In the genomic region with DNA sequence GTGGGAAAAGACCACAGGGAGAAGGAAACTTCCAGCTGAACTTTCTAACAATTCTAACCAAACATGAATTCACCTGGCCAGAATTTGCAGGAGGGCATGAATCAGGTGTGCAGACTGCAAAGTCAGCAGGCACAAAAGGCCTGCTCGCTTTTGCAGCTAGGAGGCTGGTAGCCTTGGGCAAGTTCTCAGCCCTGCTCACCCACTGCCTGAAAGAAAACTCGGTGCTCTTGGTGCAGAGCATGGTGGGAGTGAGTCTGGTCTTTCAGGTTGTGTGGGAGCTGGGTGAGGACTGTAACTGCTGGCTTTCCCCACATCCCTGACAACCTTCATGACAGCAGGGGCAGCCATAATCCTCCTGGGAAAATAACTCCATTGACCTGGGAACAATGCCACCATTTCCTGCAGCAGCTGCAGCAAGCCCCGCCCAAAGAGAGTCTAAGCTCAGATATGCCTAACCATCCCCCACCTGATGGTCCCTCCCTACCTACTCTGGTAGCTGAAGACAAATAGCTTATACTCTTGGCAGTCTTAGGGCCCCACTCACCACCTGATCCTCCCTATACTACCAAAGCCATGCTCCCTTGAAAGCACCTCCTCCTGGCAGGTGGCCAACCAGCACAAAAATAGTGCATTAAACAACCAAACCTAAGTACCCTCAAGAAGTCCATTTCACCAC, we compare ENCODE assay signal across 16 cellular contexts. TPM values are rescaled to one million over a fixed set of nuclear protein-coding genes. Genes with fewer than 3 reads are reported as not detected.
A peak's percentile ranks its signal among the peaks of the same experiment; 100 is the strongest.
DNase-seq lines count a peak whose midpoint lies in the region; ATAC-seq and TF ChIP-seq lines count a peak whose summit lies in the region.
"Had no signal": no experiment of that assay in that cellular context is flagged by ENCODE, and none has a peak within 500 bp of the region (broad histone marks: within the 10 kb centered on the region; RNA-seq: fewer than 3 reads in every experiment).

No MANE protein-coding gene starts in this region.

- no peak overlapping the region for H2AK9ac ChIP-seq in IMR-90 (replicated peaks; ENCODE audit: low read depth, low read length, poor library complexity)

- intact Hi-C loops in IMR-90 (cut with micrococcal nuclease) (no loop called here), OCI-LY7 (cut with micrococcal nuclease; ENCODE audit: unreplicated experiment) (no loop called here)

- H3K4me1 ChIP-seq in IMR-90 (ENCODE audit: control insufficient read depth, insufficient read depth, low read length) (no peaks in the 10 kb centered on the region), OCI-LY7 (ENCODE audit: insufficient read depth, low read length, poor library complexity, severe bottlenecking) (peaks cover 11% of the 10 kb centered on the region), osteoblast (ENCODE audit: insufficient read depth, low read length) (no peaks in the 10 kb centered on the region)
- H3K4me1 ChIP-seq: sigmoid colon, thyroid gland had no signal

- no peaks in the 10 kb centered on the region for H3K9me1 ChIP-seq in IMR-90 (ENCODE audit: insufficient read depth, low read length)

- H3K36me3 ChIP-seq in IMR-90 (ENCODE audit: control insufficient read depth, insufficient read depth, low read length) (no peaks in the 10 kb centered on the region), OCI-LY7 (ENCODE audit: insufficient read depth, low read length) (no peaks in the 10 kb centered on the region), osteoblast (ENCODE audit: insufficient read depth, low read length) (no peaks in the 10 kb centered on the region)
- H3K36me3 ChIP-seq: brain microvascular endothelial cell, sigmoid colon, thyroid gland had no signal

- H3K18ac ChIP-seq in IMR-90 (ENCODE audit: low read depth, low read length) = no peak overlapping the region

- POLR2A ChIA-PET in IMR-90 (lab: Charles Lee; ENCODE audit: unreplicated experiment) (no interaction called here), OCI-LY7 (lab: Charles Lee) (interaction anchor here (0.5 to 0.7 kb wide), 3 partner anchors 21 to 486 kb away, joined by 3 read pairs; no protein-coding TSS in a partner anchor)

- no peak overlapping the region for H3K9ac ChIP-seq in IMR-90 (ENCODE audit: low read depth, low read length)

- H3K23ac ChIP-seq in IMR-90 (ENCODE audit: low read depth, low read length) = no peak overlapping the region

- CTCF ChIA-PET in IMR-90 (lab: Yijun Ruan, JAX) (interaction anchor here (1.1 kb wide), 1 partner anchor 12 kb away, joined by 3 read pairs; no protein-coding TSS in a partner anchor), OCI-LY7 (lab: Charles Lee; ENCODE audit: unreplicated experiment) (no interaction called here)
- CTCF ChIA-PET in activated naive CD4-positive, alpha-beta T cell treated with anti-CD3 and anti-CD28 coated beads, Interleukin-2, amount 10 ng/mL, durations not matched to agents 7 days and 5 days (lab: Charles Lee) = no interaction called here

- H4K91ac ChIP-seq in IMR-90 (ENCODE audit: insufficient read depth, low read depth, low read length) = no peak overlapping the region

- TF ChIP-seq CTCF in IMR-90 (conservative IDR thresholded peaks at IDR 0.05; ENCODE audit: low read depth, low read length) (no peak), OCI-LY7 (conservative IDR thresholded peaks at IDR 0.05; ENCODE audit: low read length) (no peak), osteoblast (IDR thresholded peaks at IDR 0.05; ENCODE audit: extremely low read depth, low read depth, low read length) (no peak)

- H3K27me3 Mint-ChIP-seq in activated naive CD4-positive, alpha-beta T cell treated with anti-CD3 and anti-CD28 coated beads, Interleukin-2, amount 10 ng/mL, durations not matched to agents 7 days and 5 days = peaks cover 9% of the 10 kb centered on the region

- no peak overlapping the region for H2BK120ac ChIP-seq in IMR-90 (ENCODE audit: low read depth, low read length)

- H2BK5ac ChIP-seq in IMR-90 (ENCODE audit: low read depth, low read length, poor library complexity, severe bottlenecking) = no peak overlapping the region

- H3K27ac ChIP-seq in IMR-90 (ENCODE audit: insufficient read depth, low read length) = no peak overlapping the region
- H3K27ac ChIP-seq in OCI-LY7 (ENCODE audit: low read depth, low read length, poor library complexity, severe bottlenecking) = no peak overlapping the region
- H3K27ac ChIP-seq in osteoblast (ENCODE audit: low read depth, low read length) = no peak overlapping the region
- H3K27ac ChIP-seq: brain microvascular endothelial cell, sigmoid colon, thyroid gland had no signal

- H2BK15ac ChIP-seq in IMR-90 (ENCODE audit: low read depth, low read length) = no peak overlapping the region

- no peak overlapping the region for H4K8ac ChIP-seq in IMR-90 (ENCODE audit: low read depth in 2 of 2, low read length in 2 of 2)

- no peak overlapping the region for H3K4ac ChIP-seq in IMR-90 (ENCODE audit: low read depth, low read length)

- H3K4me3 Mint-ChIP-seq in activated naive CD4-positive, alpha-beta T cell treated with anti-CD3 and anti-CD28 coated beads, Interleukin-2, amount 10 ng/mL, durations not matched to agents 7 days and 5 days = no peak overlapping the region
- H3K4me3 Mint-ChIP-seq: CD4-positive, alpha-beta T cell; neural crest cell had no signal

- ATAC-seq in IMR-90 (ENCODE audit: low read depth) = no peak

- H3K56ac ChIP-seq in IMR-90 (ENCODE audit: extremely low read depth, insufficient read depth, low read length) = no peak overlapping the region

- no peak overlapping the region for H2AK5ac ChIP-seq in IMR-90 (ENCODE audit: low read depth, low read length)

- in situ Hi-C loops in IMR-90 (cut with MboI; ENCODE audit: low sequenced_read_pairs) = no loop called here

- TF ChIP-seq POLR2A in IMR-90 (IDR thresholded peaks at IDR 0.05; ENCODE audit: low read depth, low read length) = no peak

- H3K4me3 ChIP-seq in IMR-90 (ENCODE audit: insufficient read depth, low read depth, low read length) = no peak overlapping the region
- H3K4me3 ChIP-seq in OCI-LY7 (ENCODE audit: low read depth, low read length, poor library complexity, severe bottlenecking) = no peak overlapping the region
- no peak overlapping the region for H3K4me3 ChIP-seq in osteoblast (ENCODE audit: insufficient read depth, low read length)
- H3K4me3 ChIP-seq: lung, sigmoid colon, thyroid gland had no signal

- DNase-seq in IMR-90 (no peak), NCI-H2107 treated with DMSO at 0.1 percent for 48 hours (lab: John Stamatoyannopoulos, UW; ENCODE audit: unreplicated experiment) (peak; percentile 89), OCI-LY7 (ENCODE audit: low spot score) (peak; percentile 51), myocyte (ENCODE audit: low read depth) (peak; percentile 75), GF-D8 (lab: John Stamatoyannopoulos, UW) (no peak), osteoblast (ENCODE audit: insufficient read length, low spot score, missing footprints) (no peak)
- no peak for DNase-seq in activated naive CD4-positive, alpha-beta T cell treated with anti-CD3 and anti-CD28 coated beads, Interleukin-2, amount 10 ng/mL, durations not matched to agents 7 days and 5 days
- DNase-seq: activated naive CD4-positive, alpha-beta T cell; brain microvascular endothelial cell; CD4-positive, alpha-beta T cell; foreskin fibroblast; sigmoid colon; stimulated activated CD4-positive, alpha-beta T cell treated with anti-CD3 and anti-CD28 coated beads, Interleukin-4, amount 100 ng/mL, for 1 hour; thyroid gland had no signal

- no peak overlapping the region for H3K27ac Mint-ChIP-seq in activated naive CD4-positive, alpha-beta T cell treated with anti-CD3 and anti-CD28 coated beads, Interleukin-2, amount 10 ng/mL, durations not matched to agents 7 days and 5 days
- H3K27ac Mint-ChIP-seq: CD4-positive, alpha-beta T cell had no signal

- no peaks in the 10 kb centered on the region for H4K20me1 ChIP-seq in IMR-90 (ENCODE audit: insufficient read depth, low read length)
- H4K20me1 ChIP-seq in OCI-LY7 (ENCODE audit: insufficient read depth, low read length) = no peaks in the 10 kb centered on the region
- no peaks in the 10 kb centered on the region for H4K20me1 ChIP-seq in osteoblast (ENCODE audit: insufficient read depth, low read length)

- TF ChIP-seq RAD21 in IMR-90 (IDR thresholded peaks at IDR 0.05; ENCODE audit: low read length) = no peak

- H4K5ac ChIP-seq in IMR-90 (ENCODE audit: low read depth, low read length) = no peak overlapping the region

- no peaks in the 10 kb centered on the region; the same call in 1 of the 2 replicates for H3K9me3 ChIP-seq in IMR-90 (ENCODE audit: control insufficient read depth, insufficient read depth, low read length)
- H3K9me3 ChIP-seq in OCI-LY7 (ENCODE audit: low read length) = no peaks in the 10 kb centered on the region
- no peaks in the 10 kb centered on the region for H3K9me3 ChIP-seq in osteoblast (ENCODE audit: low read depth, low read length)
- H3K9me3 ChIP-seq: sigmoid colon, thyroid gland had no signal

- no peak overlapping the region for H3K14ac ChIP-seq in IMR-90 (replicated peaks; ENCODE audit: low read depth, low read length)

- no peaks in the 10 kb centered on the region for H3K36me3 Mint-ChIP-seq in activated naive CD4-positive, alpha-beta T cell treated with anti-CD3 and anti-CD28 coated beads, Interleukin-2, amount 10 ng/mL, durations not matched to agents 7 days and 5 days

- no peaks in the 10 kb centered on the region for H3K9me2 ChIP-seq in OCI-LY7 (ENCODE audit: insufficient read depth, low read length)

- H2BK20ac ChIP-seq in IMR-90 (ENCODE audit: low read depth, low read length) = no peak overlapping the region

- H2AFZ ChIP-seq in IMR-90 (replicated peaks; ENCODE audit: low read length, poor library complexity) (peak overlapping the region; percentile 32), OCI-LY7 (ENCODE audit: low read length) (no peak overlapping the region; the same call in 1 of the 2 replicates), osteoblast (ENCODE audit: low read length) (no peak overlapping the region)

- H3K4me1 Mint-ChIP-seq in activated naive CD4-positive, alpha-beta T cell treated with anti-CD3 and anti-CD28 coated beads, Interleukin-2, amount 10 ng/mL, durations not matched to agents 7 days and 5 days = no peaks in the 10 kb centered on the region
- H3K4me1 Mint-ChIP-seq: neural crest cell had no signal

- dilution Hi-C loops in IMR-90 (cut with HindIII; ENCODE audit: low sequenced_read_pairs, unreplicated experiment) = no loop called here

- no TSS peak for BruUV-seq in IMR-90 (replicated peaks; lab: Mats Ljungman, UMichigan)
- BruUV-seq in OCI-LY7 (replicated peaks; lab: Mats Ljungman, UMichigan) = no TSS peak

- no CpG with 5 or more reads among the region's 3 CpGs for WGBS in IMR-90 (ENCODE audit: extremely low coverage in 2 of 2, insufficient read length in 1 of 2), 2 experiments

- peaks cover 11% of the 10 kb centered on the region for H3K9me3 Mint-ChIP-seq in activated naive CD4-positive, alpha-beta T cell treated with anti-CD3 and anti-CD28 coated beads, Interleukin-2, amount 10 ng/mL, durations not matched to agents 7 days and 5 days

- no peaks in the 10 kb centered on the region for H3K79me2 ChIP-seq in OCI-LY7 (ENCODE audit: insufficient read depth, low read depth, low read length)
- H3K79me2 ChIP-seq in osteoblast (ENCODE audit: insufficient read depth, low read length) = no peaks in the 10 kb centered on the region

- H3K4me2 ChIP-seq in IMR-90 (ENCODE audit: low read depth, low read length) (no peak overlapping the region), OCI-LY7 (ENCODE audit: low read length) (peak overlapping the region; percentile 24), osteoblast (ENCODE audit: insufficient read depth, low read length) (no peak overlapping the region)

- H3K27me3 ChIP-seq in IMR-90 (ENCODE audit: control insufficient read depth, insufficient read depth, low read length) = no peaks in the 10 kb centered on the region
- no peaks in the 10 kb centered on the region for H3K27me3 ChIP-seq in osteoblast (ENCODE audit: insufficient read depth, low read length)
- H3K27me3 ChIP-seq: brain microvascular endothelial cell, sigmoid colon, thyroid gland had no signal

- H3K79me1 ChIP-seq in IMR-90 (ENCODE audit: low read depth in 1 of 2, low read length in 2 of 2) = no peaks in the 10 kb centered on the region

RNA-seq across cellular contexts. Expression of a gene that starts 31.6 kb away (rescaled TPM):
- total RNA-seq in IMR-90 (2012; rRNA removed) (2.9 and 4.4 TPM in 2 replicates), OCI-LY7 (2022) (29.2 and 32.8 TPM in 2 replicates), myocyte (12.9 and 13.5 TPM in 2 replicates), osteoblast (8.0 and 8.3 TPM in 2 replicates)
- 2.5 and 4.0 TPM in 2 replicates for polyA plus RNA-seq in IMR-90 (2012; rRNA removed)
- polyA plus RNA-seq in IMR-90 (2012; cell fraction: cytosol; rRNA removed) = 0.11 TPM in 2 replicates
- polyA plus RNA-seq in IMR-90 (2012; cell fraction: nucleus; rRNA removed; ENCODE audit: low replicate concordance) = 1.4 and 26.9 TPM in 2 replicates
- total RNA-seq in OCI-LY7 (2014; rRNA removed; shearing (Covaris generic)) = 15.4 and 19.5 TPM in 2 replicates
- polyA plus RNA-seq in myocyte (2012) = 5.0 TPM

RNA-seq across cellular contexts. Expression of a gene that starts 47.3 kb away (rescaled TPM):
- total RNA-seq in IMR-90 (2012; rRNA removed) (8.6 and 11.8 TPM in 2 replicates), OCI-LY7 (2022) (54.3 and 55.5 TPM in 2 replicates), myocyte (24.6 and 27.8 TPM in 2 replicates), osteoblast (18.9 and 24.2 TPM in 2 replicates)
- 6.1 and 7.0 TPM in 2 replicates for polyA plus RNA-seq in IMR-90 (2012; rRNA removed)
- polyA plus RNA-seq in IMR-90 (2012; cell fraction: cytosol; rRNA removed) = 0.73 and 1.4 TPM in 2 replicates
- 9.1 and 64.9 TPM in 2 replicates for polyA plus RNA-seq in IMR-90 (2012; cell fraction: nucleus; rRNA removed; ENCODE audit: low replicate concordance)
- 24.6 and 34.4 TPM in 2 replicates for total RNA-seq in OCI-LY7 (2014; rRNA removed; shearing (Covaris generic))
- polyA plus RNA-seq in myocyte (2012) = 16.5 TPM

RNA-seq across cellular contexts. Expression of a gene that starts 56.1 kb away (rescaled TPM):
- total RNA-seq in IMR-90 (2012; rRNA removed) (2.7 and 4.4 TPM in 2 replicates), OCI-LY7 (2022) (23.7 and 28.7 TPM in 2 replicates), myocyte (3.9 and 5.1 TPM in 2 replicates), osteoblast (5.1 and 7.1 TPM in 2 replicates)
- 1.3 and 1.5 TPM in 2 replicates for polyA plus RNA-seq in IMR-90 (2012; rRNA removed)
- 0.35 and 0.89 TPM in 2 replicates for polyA plus RNA-seq in IMR-90 (2012; cell fraction: cytosol; rRNA removed)
- polyA plus RNA-seq in IMR-90 (2012; cell fraction: nucleus; rRNA removed; ENCODE audit: low replicate concordance) = 0.41 and 1.3 TPM in 2 replicates
- 19.0 and 22.8 TPM in 2 replicates for total RNA-seq in OCI-LY7 (2014; rRNA removed; shearing (Covaris generic))
- 1.5 TPM for polyA plus RNA-seq in myocyte (2012)

Comparison
In these comparisons a context has a peak if more than half of its experiments do, and no peak if none do; other contexts are left out.
1. DNase-seq: peak in NCI-H2107 treated with DMSO at 0.1 percent for 48 hours (single experiment), OCI-LY7 (single experiment) and myocyte (single experiment); none in IMR-90 (single experiment), activated naive CD4-positive, alpha-beta T cell treated with anti-CD3 and anti-CD28 coated beads, Interleukin-2, amount 10 ng/mL, durations not matched to agents 7 days and 5 days (single experiment), GF-D8 (single experiment) and osteoblast (single experiment).